8 cellular contexts compared by ENCODE assay signal in genomic region chr11:10930224-10930960, GRCh38.
A peak's percentile ranks its signal among the peaks of the same experiment; 100 is the strongest.
DNase-seq lines count a peak whose midpoint lies in the region; ATAC-seq and TF ChIP-seq lines count a peak whose summit lies in the region.

No MANE protein-coding gene starts in this region.

- H3K36me3 Mint-ChIP-seq in activated naive CD4-positive, alpha-beta T cell treated with anti-CD3 and anti-CD28 coated beads, Interleukin-2, amount 50 U/mL, for 24 hours = no peaks in the 10 kb centered on the region

- DNase-seq in GM12864 (ENCODE audit: low read depth) = no peak
- no peak for DNase-seq in LNCaP clone FGC (ENCODE audit: low read depth)
- DNase-seq in left ventricle myocardium superior = no peak
- no peak for DNase-seq in gastrocnemius medialis
- DNase-seq in T1000 (lab: John Stamatoyannopoulos, UW) = no peak
- DNase-seq in NCI-H774 (lab: John Stamatoyannopoulos, UW) = no peak

- no peaks in the 10 kb centered on the region for H3K27me3 ChIP-seq in gastrocnemius medialis

- ATAC-seq in left ventricle myocardium superior = peak; percentile 6
- peak; percentile 6 to 9 for ATAC-seq in gastrocnemius medialis
- ATAC-seq in GM21576 (IDR thresholded peaks at IDR 0.05; ENCODE audit: unreplicated experiment) = no peak

- intact Hi-C loops in left ventricle myocardium superior (cut with micrococcal nuclease) = no loop called here
- intact Hi-C loops in gastrocnemius medialis (cut with DNase I; ENCODE audit: low total_unique reads) = loop anchor here (5.0 kb wide), 3 partner anchors 123 to 857 kb away; partner anchors contain the start of gene EIF4G2

- H3K27me3 Mint-ChIP-seq in activated naive CD4-positive, alpha-beta T cell treated with anti-CD3 and anti-CD28 coated beads, Interleukin-2, amount 50 U/mL, for 24 hours = peaks cover 20% of the 10 kb centered on the region

- no peak overlapping the region for H3K27ac Mint-ChIP-seq in activated naive CD4-positive, alpha-beta T cell treated with anti-CD3 and anti-CD28 coated beads, Interleukin-2, amount 50 U/mL, for 24 hours

- no peak for TF ChIP-seq CTCF in GM12864 (IDR thresholded peaks at IDR 0.05; ENCODE audit: low read depth, low read length, missing control alignments)
- TF ChIP-seq CTCF in LNCaP clone FGC (IDR thresholded peaks at IDR 0.05; ENCODE audit: control insufficient read depth, extremely low read depth, insufficient read depth) = no peak
- TF ChIP-seq CTCF in gastrocnemius medialis (IDR thresholded peaks at IDR 0.05 in 4 of 5, conservative IDR thresholded peaks at IDR 0.05 in 1 of 5) = no peak

- no peak for TF ChIP-seq POLR2A in gastrocnemius medialis (IDR thresholded peaks at IDR 0.05)

- in situ Hi-C loops in gastrocnemius medialis (cut with MboI; ENCODE audit: low sequenced_read_pairs in 4 of 4) = loop anchor here (5.0 to 25.0 kb wide), 7 partner anchors 92 to 864 kb away; no protein-coding TSS in a partner anchor

- H3K4me1 ChIP-seq in gastrocnemius medialis = peaks cover 23 to 32% of the 10 kb centered on the region in 2 donors

- H3K4me1 Mint-ChIP-seq in activated naive CD4-positive, alpha-beta T cell treated with anti-CD3 and anti-CD28 coated beads, Interleukin-2, amount 50 U/mL, for 24 hours = peaks cover 28% of the 10 kb centered on the region

- peak overlapping the region; percentile 44 for H3K4me3 ChIP-seq in GM12864 (ENCODE audit: low read depth, low read length)
- H3K4me3 ChIP-seq in LNCaP clone FGC (ENCODE audit: low read depth, low read length) = peak overlapping the region; percentile 48
- peak overlapping the region; percentile 66 to 96 (median 72) for H3K4me3 ChIP-seq in gastrocnemius medialis

- H3K27ac ChIP-seq in gastrocnemius medialis = peak overlapping the region; percentile 78 to 88 (median 81)

- no peaks in the 10 kb centered on the region for H3K9me3 Mint-ChIP-seq in activated naive CD4-positive, alpha-beta T cell treated with anti-CD3 and anti-CD28 coated beads, Interleukin-2, amount 50 U/mL, for 24 hours

- H3K36me3 ChIP-seq in gastrocnemius medialis = no peaks in the 10 kb centered on the region

- H3K4me3 Mint-ChIP-seq in activated naive CD4-positive, alpha-beta T cell treated with anti-CD3 and anti-CD28 coated beads, Interleukin-2, amount 50 U/mL, for 24 hours = peak overlapping the region; percentile 85

- no peaks in the 10 kb centered on the region for H3K9me3 ChIP-seq in gastrocnemius medialis
